Comparison of ENCODE assay signal across 12 cellular contexts in the genomic region with DNA sequence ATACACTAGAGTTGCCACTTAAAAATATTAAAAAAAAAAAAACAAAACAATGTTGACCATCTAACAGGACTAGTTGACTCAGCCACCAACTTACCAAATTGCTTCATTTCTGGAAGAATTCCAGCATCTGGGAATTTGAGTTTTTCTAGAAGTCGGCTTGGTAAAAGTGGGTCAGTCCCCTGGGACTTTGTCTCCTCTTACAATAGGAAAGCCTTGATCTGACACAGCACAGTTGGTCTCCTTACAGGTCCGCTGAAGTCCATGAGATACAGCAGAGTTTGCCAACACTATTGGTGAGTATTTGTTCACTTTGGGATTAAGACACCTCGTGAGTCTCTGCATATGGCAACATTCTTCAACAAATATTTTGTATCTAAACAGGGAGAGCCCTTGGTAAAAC. TPM values are rescaled to one million over a fixed set of nuclear protein-coding genes. Genes with fewer than 3 reads are reported as not detected.
DNase-seq lines count a peak whose midpoint lies in the region; ATAC-seq and TF ChIP-seq lines count a peak whose summit lies in the region.
"Had no signal": no experiment of that assay in that cellular context is flagged by ENCODE, and none has a peak within 500 bp of the region (broad histone marks: within the 10 kb centered on the region; RNA-seq: fewer than 3 reads in every experiment).

No MANE protein-coding gene starts in this region.

- TF ChIP-seq POLR2A in heart left ventricle (IDR thresholded peaks at IDR 0.05): no peak
- no peak for TF ChIP-seq POLR2A in esophagus muscularis mucosa (IDR thresholded peaks at IDR 0.05; ENCODE audit: low read depth)

- H3K4me3 ChIP-seq in heart left ventricle (no peak overlapping the region), esophagus muscularis mucosa (no peak overlapping the region)
- H3K4me3 ChIP-seq: spleen had no signal

- H3K36me3 ChIP-seq in heart left ventricle (no peaks in the 10 kb centered on the region), esophagus muscularis mucosa (no peaks in the 10 kb centered on the region)
- H3K36me3 ChIP-seq: spleen had no signal

- no peak for TF ChIP-seq CTCF in heart left ventricle (IDR thresholded peaks at IDR 0.05)
- no peak for TF ChIP-seq CTCF in esophagus muscularis mucosa (IDR thresholded peaks at IDR 0.05)

- TF ChIP-seq EP300 in esophagus muscularis mucosa (IDR thresholded peaks at IDR 0.05): no peak

- ATAC-seq in GM18909 (IDR thresholded peaks at IDR 0.05; ENCODE audit: poor library complexity, unreplicated experiment) (peak; percentile 19), HG03520 (IDR thresholded peaks at IDR 0.05; ENCODE audit: unreplicated experiment) (peak; percentile 5), HG02938 (IDR thresholded peaks at IDR 0.05; ENCODE audit: unreplicated experiment) (no peak), heart left ventricle (no peak)

- H3K27me3 ChIP-seq in heart left ventricle (no peaks in the 10 kb centered on the region), esophagus muscularis mucosa (no peaks in the 10 kb centered on the region)
- H3K27me3 ChIP-seq: spleen had no signal

- H3K4me1 ChIP-seq in heart left ventricle (no peaks in the 10 kb centered on the region), esophagus muscularis mucosa (no peaks in the 10 kb centered on the region)
- H3K4me1 ChIP-seq: spleen had no signal

- H3K27ac ChIP-seq in heart left ventricle (no peak overlapping the region), esophagus muscularis mucosa (replicated peaks in 1 of 4) (no peak overlapping the region)
- H3K27ac ChIP-seq: spleen had no signal

- intact Hi-C loops in heart left ventricle (cut with DNase I) (no loop called here), esophagus muscularis mucosa (cut with DNase I) (no loop called here)

- WGBS in heart left ventricle, 4 donors: 70 to 80% (median 78%) methylated on average over 3 of the region's 3 CpGs
- WGBS in esophagus muscularis mucosa: 91% methylated on average over 3 of the region's 3 CpGs

- H3K9me3 ChIP-seq in heart left ventricle (no peaks in the 10 kb centered on the region), esophagus muscularis mucosa (no peaks in the 10 kb centered on the region)
- H3K9me3 ChIP-seq: spleen had no signal

- DNase-seq in H4 (ENCODE audit: low spot score) (peak; percentile 34), renal cortical epithelial cell (ENCODE audit: low read depth) (peak; percentile 67), heart left ventricle (no peak), esophagus muscularis mucosa (ENCODE audit: extremely low spot score) (no peak)
- DNase-seq: activated T-cell treated with anti-CD3 and anti-CD28 coated beads for 4 hours, NCI-H226, nucleus accumbens, spleen had no signal

RNA-seq across cellular contexts. Expression of a gene that starts 18.2 kb away (rescaled TPM):
- total RNA-seq in H4 (2014; rRNA removed; shearing (Covaris generic)): 0.53 TPM in 1 of 2 replicates, not detected in the other
- total RNA-seq in renal cortical epithelial cell (3.9 and 8.2 TPM in 2 replicates), heart left ventricle (1 to 10 TPM in 2 of 9 donors, under 1 TPM in 6, not detected in 1; 0.28 to 3.4 (median 0.61) TPM), esophagus muscularis mucosa (1 to 10 TPM in 2 of 4 donors, under 1 TPM in 2; 0.75 to 2.1 (median 1.00) TPM)
- polyA plus RNA-seq in heart left ventricle: under 1 TPM; 0.34 to 0.36 TPM
- total RNA-seq: HT-29 had no signal

Comparison
In these comparisons a context has a peak if more than half of its experiments do, and no peak if none do; other contexts are left out.
1. ATAC-seq: peak in GM18909 (single experiment) and HG03520 (single experiment); none in HG02938 (single experiment) and heart left ventricle (0 of 4).
2. DNase-seq: peak in H4 (single experiment) and renal cortical epithelial cell (single experiment); none in heart left ventricle (0 of 5) and esophagus muscularis mucosa (single experiment).